Comparison of ENCODE assay signal across 16 cellular contexts in genomic region chr11:107337917-107338316, GRCh38.
DNase-seq lines count a peak whose midpoint lies in the region; ATAC-seq and TF ChIP-seq lines count a peak whose summit lies in the region.
"Had no signal": no experiment of that assay in that cellular context is flagged by ENCODE, and none has a peak within 500 bp of the region (broad histone marks: within the 10 kb centered on the region; RNA-seq: fewer than 3 reads in every experiment).

No MANE protein-coding gene starts in this region.

- DNase-seq in memory B cell (ENCODE audit: low spot score in 2 of 2) (no peak), NOMO-1 treated with dmso at 0.1 percent for 144 hours (lab: John Stamatoyannopoulos, UW; ENCODE audit: unreplicated experiment) (no peak), heart left ventricle (no peak), AG08396 (ENCODE audit: low spot score) (no peak)
- DNase-seq: activated T-cell treated with anti-CD3 and anti-CD28 coated beads for 4 hours; central memory CD4-positive, alpha-beta T cell; mesenchymal stem cell; NCI-H1436 treated with DMSO at 0.1 percent for 48 hours; stimulated activated CD4-positive, alpha-beta T cell treated with anti-CD3 and anti-CD28 coated beads, Interleukin-4, amount 100 ng/mL, for 4 hours; stimulated activated naive CD4-positive, alpha-beta T cell had no signal

- 95 to 98% (median 96%) methylated on average over 2 of the region's 2 CpGs for WGBS in heart left ventricle, 4 donors

- H3K36me3 Mint-ChIP-seq in memory B cell, result peaks cover 11% of the 10 kb centered on the region

- no peak overlapping the region for H3K27ac ChIP-seq in heart left ventricle
- H3K27ac ChIP-seq: gastroesophageal sphincter had no signal

- H3K36me3 ChIP-seq in heart left ventricle, result peaks cover 0 to 30% (median 0%) of the 10 kb centered on the region in 9 donors

- peak overlapping the region; percentile 10 for H3K27ac Mint-ChIP-seq in memory B cell

- no peak overlapping the region for H3K4me3 ChIP-seq in heart left ventricle
- H3K4me3 ChIP-seq: gastroesophageal sphincter, K562 had no signal

- peak; percentile 57 for ATAC-seq in GM19035 (IDR thresholded peaks at IDR 0.05; ENCODE audit: unreplicated experiment)
- ATAC-seq in GM21717 (IDR thresholded peaks at IDR 0.05; ENCODE audit: unreplicated experiment), result peak; percentile 55
- ATAC-seq in HG03342 (IDR thresholded peaks at IDR 0.05; ENCODE audit: unreplicated experiment), result peak; percentile 78
- peak; percentile 50 for ATAC-seq in memory B cell (ENCODE audit: low read depth)
- ATAC-seq in heart left ventricle, result no peak
- ATAC-seq: activated CD4-positive, CD25-positive, alpha-beta regulatory T cell treated with anti-CD3 and anti-CD28 coated beads, Interleukin-2, amount 50 U/mL, for 24 hours; gastroesophageal sphincter; K562 had no signal

- intact Hi-C loops in heart left ventricle (cut with DNase I), result no loop called here

- H3K9me3 ChIP-seq in heart left ventricle, result peaks cover 0 to 5% (median 0%) of the 10 kb centered on the region in 12 donors
- H3K9me3 ChIP-seq: gastroesophageal sphincter had no signal

- H3K27me3 Mint-ChIP-seq in memory B cell, result no peaks in the 10 kb centered on the region

- TF ChIP-seq CTCF in heart left ventricle (IDR thresholded peaks at IDR 0.05), result no peak

- H3K27me3 ChIP-seq in heart left ventricle, result no peaks in the 10 kb centered on the region
- H3K27me3 ChIP-seq: gastroesophageal sphincter had no signal

- TF ChIP-seq POLR2A in heart left ventricle (IDR thresholded peaks at IDR 0.05), result no peak

- H3K9me3 Mint-ChIP-seq in memory B cell, result no peaks in the 10 kb centered on the region

- H3K4me1 ChIP-seq in heart left ventricle, result no peaks in the 10 kb centered on the region
- H3K4me1 ChIP-seq: gastroesophageal sphincter had no signal

- H3K4me1 Mint-ChIP-seq in memory B cell, result peaks cover 9% of the 10 kb centered on the region

- H3K4me3 Mint-ChIP-seq in memory B cell, result no peak overlapping the region

Comparison
In these comparisons a context has a peak if more than half of its experiments do, and no peak if none do; other contexts are left out.
1. ATAC-seq: peak in GM19035 (single experiment), GM21717 (single experiment), HG03342 (single experiment) and memory B cell (single experiment); none in heart left ventricle (0 of 4).